ENCODE assay signal across 7 cellular contexts in genomic region chr2:36376319-36376765, GRCh38. TPM values are rescaled to one million over a fixed set of nuclear protein-coding genes. Genes with fewer than 3 reads are reported as not detected.
DNase-seq lines count a peak whose midpoint lies in the region; ATAC-seq and TF ChIP-seq lines count a peak whose summit lies in the region.

No MANE protein-coding gene starts in this region.

- peaks cover 0 to 4% of the 10 kb centered on the region in 2 donors for H3K27me3 Mint-ChIP-seq in CD4-positive, alpha-beta memory T cell

- no peaks in the 10 kb centered on the region for H3K36me3 Mint-ChIP-seq in CD4-positive, alpha-beta memory T cell

- no peak overlapping the region for H3K4me3 ChIP-seq in MG63
- no peak overlapping the region for H3K4me3 ChIP-seq in testis
- no peak overlapping the region for H3K4me3 ChIP-seq in CD4-positive, alpha-beta memory T cell (ENCODE audit: low read length in 2 of 2)

- TF ChIP-seq CTCF in testis (IDR thresholded peaks at IDR 0.05), result no peak

- intact Hi-C loops in testis (cut with DNase I; ENCODE audit: low total_unique reads), result no loop called here
- intact Hi-C loops in CD4-positive, alpha-beta memory T cell (cut with micrococcal nuclease), result no loop called here

- DNase-seq in MG63, result peak; percentile 56
- DNase-seq in astrocyte of the hippocampus (ENCODE audit: low read depth, low spot score), result peak; percentile 81
- DNase-seq in kidney glomerular epithelial cell (lab: John Stamatoyannopoulos, UW), result peak; percentile 45
- DNase-seq in testis, result peak; percentile 83
- no peak for DNase-seq in stimulated activated CD4-positive, alpha-beta T cell treated with anti-CD3 and anti-CD28 coated beads, Interleukin-2, amount 100 ng/mL, for 24 hours
- no peak for DNase-seq in CD4-positive, alpha-beta memory T cell

- 38 to 54% methylated on average over 8 of the region's 8 CpGs for WGBS in testis, 2 donors

- H3K9me3 ChIP-seq in MG63 (no peaks in the 10 kb centered on the region), testis (no peaks in the 10 kb centered on the region)
- no peaks in the 10 kb centered on the region for H3K9me3 ChIP-seq in CD4-positive, alpha-beta memory T cell (ENCODE audit: control insufficient read depth in 1 of 2, low read length in 2 of 2)

- no peak overlapping the region for H3K27ac Mint-ChIP-seq in CD4-positive, alpha-beta memory T cell

- H3K9me3 Mint-ChIP-seq in CD4-positive, alpha-beta memory T cell, result no peaks in the 10 kb centered on the region

- POLR2A ChIA-PET in CD4-positive, alpha-beta memory T cell (lab: Charles Lee; ENCODE audit: partially characterized antibody), result no interaction called here

- CTCF ChIA-PET in CD4-positive, alpha-beta memory T cell (lab: Charles Lee; ENCODE audit: partially characterized antibody), result interaction anchor here (1.3 kb wide), 2 partner anchors 20 to 24 kb away, joined by 3 read pairs; no protein-coding TSS in a partner anchor

- peaks cover 6 to 12% (median 8%) of the 10 kb centered on the region in 4 donors for H3K4me1 Mint-ChIP-seq in CD4-positive, alpha-beta memory T cell

- no peak overlapping the region for H3K4me3 Mint-ChIP-seq in CD4-positive, alpha-beta memory T cell

- H3K27me3 ChIP-seq in MG63, result no peaks in the 10 kb centered on the region
- no peaks in the 10 kb centered on the region for H3K27me3 ChIP-seq in testis
- no peaks in the 10 kb centered on the region for H3K27me3 ChIP-seq in CD4-positive, alpha-beta memory T cell (ENCODE audit: insufficient read depth, low read length)

- H3K36me3 ChIP-seq in MG63 (peaks cover 58% of the 10 kb centered on the region), testis (ENCODE audit: low read depth, missing control alignments) (no peaks in the 10 kb centered on the region)
- no peaks in the 10 kb centered on the region for H3K36me3 ChIP-seq in CD4-positive, alpha-beta memory T cell (ENCODE audit: insufficient read depth, low read length)

- TF ChIP-seq POLR2A in testis (IDR thresholded peaks at IDR 0.05), result no peak

- H3K4me1 ChIP-seq in testis, result peaks cover 31% of the 10 kb centered on the region
- H3K4me1 ChIP-seq in CD4-positive, alpha-beta memory T cell (ENCODE audit: insufficient read depth, low read length), result no peaks in the 10 kb centered on the region

- ATAC-seq in GM21367 (IDR thresholded peaks at IDR 0.05; ENCODE audit: unreplicated experiment), result no peak

- H3K27ac ChIP-seq in testis, result no peak overlapping the region
- H3K27ac ChIP-seq in CD4-positive, alpha-beta memory T cell (ENCODE audit: low read depth, low read length), result no peak overlapping the region

RNA-seq across cellular contexts. Expression of gene CRIM1, which starts 20.8 kb away (rescaled TPM):
- 61.0 and 102 TPM in 2 replicates for total RNA-seq in MG63 (2014; rRNA removed; shearing (Covaris generic); ENCODE audit: low replicate concordance)
- total RNA-seq in testis, result 10 to 100 TPM; 68.4 to 94.1 TPM
- polyA plus RNA-seq in testis (ENCODE audit: insufficient read depth, low read depth, low replicate concordance), result 38.2 TPM
- 10 to 100 TPM in 1 of 2 experiments, 1 to 10 TPM in 1; 6.8 to 12.0 TPM for total RNA-seq in CD4-positive, alpha-beta memory T cell
- polyA plus RNA-seq in CD4-positive, alpha-beta memory T cell, result under 1 TPM in 1 of 2 donors, not detected in 1; 0.91 TPM

Comparison
In these comparisons a context has a peak if more than half of its experiments do, and no peak if none do; other contexts are left out.
1. DNase-seq: peak in MG63 (single experiment), astrocyte of the hippocampus (single experiment), kidney glomerular epithelial cell (single experiment) and testis (single experiment); none in stimulated activated CD4-positive, alpha-beta T cell treated with anti-CD3 and anti-CD28 coated beads, Interleukin-2, amount 100 ng/mL, for 24 hours (0 of 2) and CD4-positive, alpha-beta memory T cell (0 of 5).